In the genomic region with DNA sequence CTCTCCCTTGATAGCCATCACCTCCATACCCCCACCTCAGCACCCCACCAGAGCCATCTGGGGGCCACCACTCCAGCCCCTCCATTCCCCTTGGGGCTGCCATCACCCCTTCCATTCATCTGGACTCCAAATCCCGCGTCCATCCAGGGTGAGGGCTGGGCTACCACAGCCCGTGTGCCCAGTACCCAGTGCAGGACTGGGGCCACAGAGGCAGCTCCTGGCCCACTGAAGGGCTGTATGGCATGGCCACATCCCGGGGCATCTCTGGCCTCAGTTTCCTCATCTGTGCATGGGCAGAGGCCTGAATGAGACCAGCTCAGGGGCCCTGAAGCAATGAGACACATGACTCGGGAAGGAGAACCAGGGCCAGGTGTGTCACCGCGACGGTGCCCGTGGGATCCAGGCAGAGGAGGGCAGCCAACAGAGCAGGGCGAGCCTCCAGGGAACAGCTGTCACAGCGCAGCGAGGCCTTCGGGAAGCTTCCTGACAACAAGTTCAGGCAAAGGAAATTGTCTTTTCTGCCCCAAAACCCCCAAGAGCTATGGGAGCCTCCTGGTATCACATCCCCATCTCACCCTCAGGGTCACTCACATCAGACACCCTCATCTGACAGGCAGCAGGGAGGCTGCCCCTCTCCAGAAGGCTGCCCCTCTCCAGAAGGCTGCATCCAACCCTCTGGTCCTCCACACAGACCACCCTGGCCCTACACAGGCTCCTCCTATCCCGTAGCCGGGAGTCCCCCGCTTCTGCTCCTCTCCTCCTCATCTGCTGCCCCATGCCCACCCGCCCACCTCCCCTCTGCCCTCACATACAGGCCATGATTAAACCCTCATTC, we compare ENCODE assay signal across 1 cellular context.
TF ChIP-seq lines count a peak whose summit lies in the region.

No MANE protein-coding gene starts in this region.

TF ChIP-seq in HepG2, 621 proteins besides CTCF, POLR2A, EP300 and RAD21:
- TF ChIP-seq HNRNPH1 (optimal IDR thresholded peaks at IDR 0.05; ENCODE audit: low read depth, low read length) (peak; percentile 67), SRSF1 (optimal IDR thresholded peaks at IDR 0.05; ENCODE audit: low read depth, low read length) (peak; percentile 41), POLR2G (IDR thresholded peaks at IDR 0.05; ENCODE audit: low read depth, low read length) (peak; percentile 39; the same call in 1 of the 2 replicates), AGO1 (IDR thresholded peaks at IDR 0.05; ENCODE audit: low read depth, low read length, poor library complexity, severe bottlenecking) (peak; percentile 98), RBM22 (optimal IDR thresholded peaks at IDR 0.05; ENCODE audit: low read length) (peak; percentile 19), NBN (conservative IDR thresholded peaks at IDR 0.05) (no peak), AGO2 (optimal IDR thresholded peaks at IDR 0.05; ENCODE audit: low read depth, low read length) (peak; percentile 98), CREBL2 (CRISPR knock-in tag; IDR thresholded peaks at IDR 0.05; ENCODE audit: borderline replicate concordance) (no peak), GTF2F1 (IDR thresholded peaks at IDR 0.05; ENCODE audit: low read length) (no peak)
